9 cellular contexts compared by ENCODE assay signal in genomic region chr22:46055851-46056168, GRCh38.
DNase-seq lines count a peak whose midpoint lies in the region; ATAC-seq and TF ChIP-seq lines count a peak whose summit lies in the region.
"Had no signal": no experiment of that assay in that cellular context is flagged by ENCODE, and none has a peak within 500 bp of the region (broad histone marks: within the 10 kb centered on the region; RNA-seq: fewer than 3 reads in every experiment).

No MANE protein-coding gene starts in this region.

- H3K27ac ChIP-seq in RWPE2 (ENCODE audit: poor library complexity, severe bottlenecking), result peak overlapping the region; percentile 96
- H3K27ac ChIP-seq in spleen, result peak overlapping the region; percentile 97 to 99 (median 98)

- H3K27me3 ChIP-seq in RWPE2 (ENCODE audit: insufficient read depth, poor library complexity, severe bottlenecking), result no peaks in the 10 kb centered on the region
- no peaks in the 10 kb centered on the region for H3K27me3 ChIP-seq in spleen (replicated peaks in 1 of 7)

- intact Hi-C loops in spleen (cut with DNase I; ENCODE audit: low total_unique reads), result no loop called here

- H3K9me3 ChIP-seq in RWPE2 (ENCODE audit: severe bottlenecking), result no peaks in the 10 kb centered on the region
- H3K9me3 ChIP-seq in spleen, result no peaks in the 10 kb centered on the region

- H3K4me3 Mint-ChIP-seq in WTC11, result no peak overlapping the region

- WGBS in spleen, 5 donors, result 60 to 80% (median 71%) methylated on average over 8 of the region's 8 CpGs

- TF ChIP-seq CTCF in RWPE2 (IDR thresholded peaks at IDR 0.05; ENCODE audit: poor library complexity, severe bottlenecking), result no peak
- TF ChIP-seq CTCF in spleen (IDR thresholded peaks at IDR 0.05 in 8 of 11, conservative IDR thresholded peaks at IDR 0.05 in 3 of 11), result no peak
- TF ChIP-seq CTCF in WTC11 (IDR thresholded peaks at IDR 0.05), result no peak

- no peak overlapping the region for H3K27ac Mint-ChIP-seq in WTC11

- POLR2A ChIA-PET in WTC11 (lab: Charles Lee), result no interaction called here

- H3K36me3 Mint-ChIP-seq in WTC11, result no peaks in the 10 kb centered on the region

- peak overlapping the region; percentile 50 for H3K4me3 ChIP-seq in RWPE2 (ENCODE audit: severe bottlenecking)
- H3K4me3 ChIP-seq in spleen, result peak overlapping the region in 4 of 8 donors; percentile 1 to 88 (median 32)

- DNase-seq in EL, result peak; percentile 62
- no peak for DNase-seq in RWPE2 (ENCODE audit: low spot score)
- DNase-seq in fibroblast of peridontal ligament (ENCODE audit: extremely low read depth), result peak; percentile 35
- DNase-seq in spleen, result no peak
- DNase-seq in pons (ENCODE audit: low spot score), result no peak
- DNase-seq in amniotic stem cell (lab: John Stamatoyannopoulos, UW), result no peak
- DNase-seq in WTC11 (ENCODE audit: low spot score), result no peak
- DNase-seq: GOT3 had no signal

- H3K4me1 ChIP-seq in RWPE2 (ENCODE audit: insufficient read depth, poor library complexity, severe bottlenecking) (peaks cover 44% of the 10 kb centered on the region), spleen (peaks cover 50 to 100% (median 88%) of the 10 kb centered on the region in 6 donors)

- no peaks in the 10 kb centered on the region for H3K4me1 Mint-ChIP-seq in WTC11

- H3K9me3 Mint-ChIP-seq in WTC11, result no peaks in the 10 kb centered on the region

- TF ChIP-seq POLR2A in spleen (IDR thresholded peaks at IDR 0.05), result no peak

- ATAC-seq in RWPE2 (ENCODE audit: low read depth) (no peak), esophagus mucosa (no peak), WTC11 (no peak)

- H3K36me3 ChIP-seq in RWPE2 (ENCODE audit: low read depth) (peaks cover 25% of the 10 kb centered on the region), spleen (peaks cover 0 to 13% (median 0%) of the 10 kb centered on the region in 6 donors)

- CTCF ChIA-PET in WTC11 (lab: Charles Lee), result interaction anchor here (0.5 kb wide), 1 partner anchor 50 kb away, joined by 5 read pairs; no protein-coding TSS in a partner anchor

- peaks cover 15% of the 10 kb centered on the region for H3K27me3 Mint-ChIP-seq in WTC11 (ENCODE audit: low read depth)

TF ChIP-seq in WTC11, 78 proteins besides CTCF, POLR2A, EP300 and RAD21:
- TF ChIP-seq IRF1 (CRISPR knock-in tag; IDR thresholded peaks at IDR 0.05) (no peak), HMGXB4 (CRISPR knock-in tag; IDR thresholded peaks at IDR 0.05) (no peak), ZNF512 (CRISPR knock-in tag; IDR thresholded peaks at IDR 0.05; ENCODE audit: borderline replicate concordance) (no peak), CBFB (CRISPR knock-in tag; IDR thresholded peaks at IDR 0.05; ENCODE audit: low read depth) (no peak), JUN (CRISPR knock-in tag; IDR thresholded peaks at IDR 0.05) (no peak), ESRRA (CRISPR knock-in tag; IDR thresholded peaks at IDR 0.05; ENCODE audit: borderline replicate concordance) (no peak), ZBTB21 (CRISPR knock-in tag; IDR thresholded peaks at IDR 0.05; ENCODE audit: borderline replicate concordance) (no peak), ZNF219 (CRISPR knock-in tag; IDR thresholded peaks at IDR 0.05; ENCODE audit: borderline replicate concordance) (no peak)
- TF ChIP-seq, protein P1, sequence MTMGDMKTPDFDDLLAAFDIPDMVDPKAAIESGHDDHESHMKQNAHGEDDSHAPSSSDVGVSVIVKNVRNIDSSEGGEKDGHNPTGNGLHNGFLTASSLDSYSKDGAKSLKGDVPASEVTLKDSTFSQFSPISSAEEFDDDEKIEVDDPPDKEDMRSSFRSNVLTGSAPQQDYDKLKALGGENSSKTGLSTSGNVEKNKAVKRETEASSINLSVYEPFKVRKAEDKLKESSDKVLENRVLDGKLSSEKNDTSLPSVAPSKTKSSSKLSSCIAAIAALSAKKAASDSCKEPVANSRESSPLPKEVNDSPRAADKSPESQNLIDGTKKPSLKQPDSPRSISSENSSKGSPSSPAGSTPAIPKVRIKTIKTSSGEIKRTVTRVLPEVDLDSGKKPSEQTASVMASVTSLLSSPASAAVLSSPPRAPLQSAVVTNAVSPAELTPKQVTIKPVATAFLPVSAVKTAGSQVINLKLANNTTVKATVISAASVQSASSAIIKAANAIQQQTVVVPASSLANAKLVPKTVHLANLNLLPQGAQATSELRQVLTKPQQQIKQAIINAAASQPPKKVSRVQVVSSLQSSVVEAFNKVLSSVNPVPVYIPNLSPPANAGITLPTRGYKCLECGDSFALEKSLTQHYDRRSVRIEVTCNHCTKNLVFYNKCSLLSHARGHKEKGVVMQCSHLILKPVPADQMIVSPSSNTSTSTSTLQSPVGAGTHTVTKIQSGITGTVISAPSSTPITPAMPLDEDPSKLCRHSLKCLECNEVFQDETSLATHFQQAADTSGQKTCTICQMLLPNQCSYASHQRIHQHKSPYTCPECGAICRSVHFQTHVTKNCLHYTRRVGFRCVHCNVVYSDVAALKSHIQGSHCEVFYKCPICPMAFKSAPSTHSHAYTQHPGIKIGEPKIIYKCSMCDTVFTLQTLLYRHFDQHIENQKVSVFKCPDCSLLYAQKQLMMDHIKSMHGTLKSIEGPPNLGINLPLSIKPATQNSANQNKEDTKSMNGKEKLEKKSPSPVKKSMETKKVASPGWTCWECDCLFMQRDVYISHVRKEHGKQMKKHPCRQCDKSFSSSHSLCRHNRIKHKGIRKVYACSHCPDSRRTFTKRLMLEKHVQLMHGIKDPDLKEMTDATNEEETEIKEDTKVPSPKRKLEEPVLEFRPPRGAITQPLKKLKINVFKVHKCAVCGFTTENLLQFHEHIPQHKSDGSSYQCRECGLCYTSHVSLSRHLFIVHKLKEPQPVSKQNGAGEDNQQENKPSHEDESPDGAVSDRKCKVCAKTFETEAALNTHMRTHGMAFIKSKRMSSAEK (CRISPR knock-in tag; IDR thresholded peaks at IDR 0.05; ENCODE audit: borderline replicate concordance), result no peak

Comparison
In these comparisons a context has a peak if more than half of its experiments do, and no peak if none do; other contexts are left out.
1. DNase-seq: peak in EL (single experiment) and fibroblast of peridontal ligament (single experiment); none in RWPE2 (single experiment), spleen (single experiment), pons (single experiment), amniotic stem cell (single experiment) and WTC11 (single experiment).